ENCODE assay signal across 9 cellular contexts in genomic region chr7:87219545-87220025, GRCh38. TPM values are rescaled to one million over a fixed set of nuclear protein-coding genes. Genes with fewer than 3 reads are reported as not detected.
DNase-seq lines count a peak whose midpoint lies in the region; ATAC-seq, FAIRE-seq and TF ChIP-seq lines count a peak whose summit lies in the region.
"Had no signal": no experiment of that assay in that cellular context is flagged by ENCODE, and none has a peak within 500 bp of the region (broad histone marks: within the 10 kb centered on the region; RNA-seq: fewer than 3 reads in every experiment).

Gene TMEM243 (minus strand): TSS chr7:87219732. CDS start chr7:87219503, 229 bp downstream.

- H3K4me3 ChIP-seq in kidney (ENCODE audit: low read length in 2 of 2), result peak within 1 kb of the TSS; percentile 94 to 98

- H3K27ac Mint-ChIP-seq in activated B cell treated with CpG ODN at 0.5 μM for 24 hours, result peak within 1 kb of the TSS; percentile 99

- no peaks in the 10 kb centered on the region for H3K9me3 ChIP-seq in kidney (ENCODE audit: control insufficient read depth in 1 of 2, low read length in 2 of 2)

- H3K36me3 ChIP-seq in kidney (ENCODE audit: control insufficient read depth in 1 of 2, insufficient read depth in 2 of 2, low read length in 2 of 2), result no peaks in the 10 kb centered on the region

- no peak for FAIRE-seq in kidney (lab: Jason Lieb, UNC)
- FAIRE-seq: A204.1 had no signal

- peaks cover 51% of the 10 kb centered on the region for H3K4me1 Mint-ChIP-seq in activated B cell treated with CpG ODN at 0.5 μM for 24 hours

- POLR2A ChIA-PET in activated B cell treated with CpG ODN at 0.5 μM for 24 hours (lab: Charles Lee), result interaction anchor here (1.0 to 13.1 kb wide), 16 partner anchors 9 to 380 kb away, joined by 3 to 311 read pairs (median 9); partner anchors contain the start of genes CROT, DMTF1 and ELAPOR2

- CTCF ChIA-PET in activated B cell treated with CpG ODN at 0.5 μM for 24 hours (lab: Charles Lee), result interaction anchor here (0.6 to 2.2 kb wide), 7 partner anchors 12 to 71 kb away, joined by 3 to 7 read pairs (median 3); no protein-coding TSS in a partner anchor

- DNase-seq in DMS153 treated with DMSO at 0.1 percent for 48 hours (lab: John Stamatoyannopoulos, UW; ENCODE audit: unreplicated experiment) (peak; percentile 32), DMS153 (lab: John Stamatoyannopoulos, UW) (no peak), NCI-H1417 treated with DMSO at 0.1 percent for 48 hours (lab: John Stamatoyannopoulos, UW) (peak; percentile 9), activated B cell treated with CpG ODN at 0.5 μM for 24 hours (peak; percentile 85), caudate nucleus (lab: John Stamatoyannopoulos, UW) (peak in 52 of 61 donors; percentile 1 to 71 (median 42)), kidney (peak; percentile 95)
- peak; percentile 65 to 77 for DNase-seq in stimulated activated CD4-positive, alpha-beta T cell treated with anti-CD3 and anti-CD28 coated beads, Interleukin-15, amount 100 ng/mL, for 48 hours (ENCODE audit: low read depth in 2 of 2)

- H3K36me3 Mint-ChIP-seq in activated B cell treated with CpG ODN at 0.5 μM for 24 hours (ENCODE audit: low read depth), result peaks cover 31% of the 10 kb centered on the region

- H3K27ac ChIP-seq in caudate nucleus (ENCODE audit: low read depth, low read length), result peak within 1 kb of the TSS; percentile 89
- peak within 1 kb of the TSS; percentile 84 to 93 for H3K27ac ChIP-seq in kidney (ENCODE audit: low read depth in 2 of 2, low read length in 2 of 2)

- peak within 1 kb of the TSS; percentile 98 for H3K4me3 Mint-ChIP-seq in activated B cell treated with CpG ODN at 0.5 μM for 24 hours

- TF ChIP-seq CTCF in activated B cell treated with CpG ODN at 0.5 μM for 24 hours (IDR thresholded peaks at IDR 0.05) (no peak), kidney (IDR thresholded peaks at IDR 0.05; ENCODE audit: borderline replicate concordance, extremely low read depth, insufficient read depth) (peak; percentile 33)

- no peaks in the 10 kb centered on the region for H3K27me3 Mint-ChIP-seq in activated B cell treated with CpG ODN at 0.5 μM for 24 hours

- H3K4me1 ChIP-seq in kidney (ENCODE audit: control insufficient read depth in 1 of 2, insufficient read depth in 1 of 2, low read depth in 1 of 2, low read length in 2 of 2), result peaks cover 19 to 20% of the 10 kb centered on the region in 2 donors

- intact Hi-C loops in activated B cell treated with CpG ODN at 0.5 μM for 24 hours (cut with micrococcal nuclease), result loop anchor here (1.0 to 5.0 kb wide), 10 partner anchors 18 to 715 kb away; partner anchors contain the start of genes ADAM22, CROT, DBF4 and DMTF1
- intact Hi-C loops in kidney (cut with DNase I), result no loop called here

- H3K9me3 Mint-ChIP-seq in activated B cell treated with CpG ODN at 0.5 μM for 24 hours, result no peaks in the 10 kb centered on the region

- ATAC-seq in HG02678 (IDR thresholded peaks at IDR 0.05; ENCODE audit: unreplicated experiment) (peak; percentile 50), activated B cell treated with CpG ODN at 0.5 μM for 24 hours (ENCODE audit: low read depth) (peak; percentile 60)

- peak within 1 kb of the TSS; percentile 73 to 87 for H3K9ac ChIP-seq in kidney (ENCODE audit: low read length in 2 of 2)

RNA-seq across cellular contexts. Expression of gene TMEM243, which starts in this region (rescaled TPM):
- total RNA-seq in activated B cell treated with CpG ODN at 0.5 μM for 24 hours (106 and 111 TPM in 2 replicates), kidney (50.3 TPM)
- 37.7 TPM for polyA plus RNA-seq in kidney (ENCODE audit: insufficient read depth, low read depth, low replicate concordance)
